10 cellular contexts compared by ENCODE assay signal in the genomic region with DNA sequence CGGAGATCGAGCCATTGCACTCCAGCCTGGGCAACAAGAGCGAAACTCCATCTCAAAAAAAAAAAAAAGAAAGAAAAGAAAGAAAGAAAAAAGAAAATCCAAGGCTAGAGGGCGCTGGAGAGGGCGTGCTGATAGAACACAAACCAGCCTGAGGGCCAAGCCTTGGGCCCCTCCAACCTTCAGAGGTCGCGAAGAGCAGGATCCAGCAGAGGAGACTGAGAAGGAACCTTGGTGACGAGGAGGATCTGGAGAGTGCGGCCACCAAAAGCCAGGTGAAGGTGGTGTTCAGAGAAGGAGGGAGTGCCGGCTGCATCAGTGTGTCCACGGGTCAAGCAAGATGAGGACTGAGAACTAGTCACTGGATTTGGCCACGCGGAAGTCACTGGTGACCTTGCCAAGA. TPM values are rescaled to one million over a fixed set of nuclear protein-coding genes. Genes with fewer than 3 reads are reported as not detected.
DNase-seq lines count a peak whose midpoint lies in the region; ATAC-seq and TF ChIP-seq lines count a peak whose summit lies in the region.
"Had no signal": no experiment of that assay in that cellular context is flagged by ENCODE, and none has a peak within 500 bp of the region (broad histone marks: within the 10 kb centered on the region; RNA-seq: fewer than 3 reads in every experiment).

No MANE protein-coding gene starts in this region.

- no peak for TF ChIP-seq POLR2A in heart left ventricle (IDR thresholded peaks at IDR 0.05)

- 56 to 60% methylated on average over 13 of the region's 13 CpGs for WGBS in heart right ventricle, 2 donors
- WGBS in heart left ventricle, 4 donors = 52 to 58% (median 57%) methylated on average over 13 of the region's 13 CpGs

- H3K4me1 ChIP-seq in heart right ventricle (peaks cover 6 to 33% (median 25%) of the 10 kb centered on the region in 9 donors), heart left ventricle (peaks cover 0 to 28% (median 15%) of the 10 kb centered on the region in 12 donors), thoracic aorta (ENCODE audit: control insufficient read depth in 1 of 2, low read depth in 2 of 2) (peaks cover 0 to 8% of the 10 kb centered on the region in 2 donors)

- DNase-seq in heart right ventricle (no peak), heart left ventricle (no peak), RPMI7951 (ENCODE audit: low read depth) (peak; percentile 34), epithelial cell of proximal tubule (ENCODE audit: low read depth) (no peak), thoracic aorta (ENCODE audit: low spot score) (no peak), HuH-7.5 (ENCODE audit: low spot score) (no peak), medulla oblongata (ENCODE audit: extremely low spot score) (no peak)
- DNase-seq: MG63 had no signal

- intact Hi-C loops in heart right ventricle (cut with DNase I) = loop anchor here in 8 of 10 donors (2.0 to 10.0 kb wide), 10 partner anchors 127 to 357 kb away; a partner anchor contains a TSS
- intact Hi-C loops in heart left ventricle (cut with DNase I) = loop anchor here (2.0 to 10.0 kb wide), 9 partner anchors 125 to 357 kb away; a partner anchor contains a TSS

- no peak for ATAC-seq in heart right ventricle
- ATAC-seq in heart left ventricle = no peak
- no peak for ATAC-seq in thoracic aorta (ENCODE audit: insufficient number of reproducible peaks, low FRiP score, low read depth)
- ATAC-seq in HG03439 (IDR thresholded peaks at IDR 0.05; ENCODE audit: unreplicated experiment) = no peak

- H3K27me3 ChIP-seq in heart right ventricle (no peaks in the 10 kb centered on the region), heart left ventricle (no peaks in the 10 kb centered on the region), thoracic aorta (replicated peaks; ENCODE audit: insufficient read depth) (no peaks in the 10 kb centered on the region)
- H3K27me3 ChIP-seq: MG63, tibial artery had no signal

- H3K27ac ChIP-seq in heart right ventricle (no peak overlapping the region), heart left ventricle (no peak overlapping the region), thoracic aorta (no peak overlapping the region)
- H3K27ac ChIP-seq: tibial artery had no signal

- TF ChIP-seq CTCF in heart right ventricle (IDR thresholded peaks at IDR 0.05) (peak in 6 of 9 donors; percentile 5 to 46 (median 32)), heart left ventricle (IDR thresholded peaks at IDR 0.05) (peak in 5 of 12 donors; percentile 18 to 35 (median 31)), epithelial cell of proximal tubule (conservative IDR thresholded peaks at IDR 0.05; ENCODE audit: low read depth, low read length) (peak; percentile 60), thoracic aorta (IDR thresholded peaks at IDR 0.05) (peak; percentile 17)

- H3K36me3 ChIP-seq in heart right ventricle = no peaks in the 10 kb centered on the region
- H3K36me3 ChIP-seq in heart left ventricle = no peaks in the 10 kb centered on the region
- no peaks in the 10 kb centered on the region for H3K36me3 ChIP-seq in thoracic aorta
- H3K36me3 ChIP-seq: tibial artery had no signal

- H3K9me3 ChIP-seq in heart right ventricle = no peaks in the 10 kb centered on the region
- H3K9me3 ChIP-seq in heart left ventricle = no peaks in the 10 kb centered on the region
- no peaks in the 10 kb centered on the region for H3K9me3 ChIP-seq in thoracic aorta
- H3K9me3 ChIP-seq: MG63, tibial artery had no signal

- no peak overlapping the region for H3K4me3 ChIP-seq in heart right ventricle
- H3K4me3 ChIP-seq in heart left ventricle = no peak overlapping the region
- H3K4me3 ChIP-seq in epithelial cell of proximal tubule (ENCODE audit: low read depth, low read length) = no peak overlapping the region
- H3K4me3 ChIP-seq in thoracic aorta = no peak overlapping the region
- H3K4me3 ChIP-seq: MG63, tibial artery had no signal

RNA-seq across cellular contexts. Expression of a gene that starts 4.1 kb away (rescaled TPM):
- total RNA-seq in heart right ventricle = 100 to 1,000 TPM; 413 to 777 (median 634) TPM
- 100 to 1,000 TPM; 173 to 331 TPM for polyA plus RNA-seq in heart right ventricle
- 100 to 1,000 TPM; 291 to 942 (median 603) TPM for total RNA-seq in heart left ventricle
- polyA plus RNA-seq in heart left ventricle = 100 to 1,000 TPM; 164 to 259 TPM
- 167 and 171 TPM in 2 replicates for total RNA-seq in RPMI7951 (2014; rRNA removed; shearing (Covaris generic))
- total RNA-seq in epithelial cell of proximal tubule = 300 and 402 TPM in 2 replicates
- total RNA-seq in thoracic aorta = 100 to 1,000 TPM; 517 to 555 TPM
